16 cellular contexts compared by ENCODE assay signal in the genomic region with DNA sequence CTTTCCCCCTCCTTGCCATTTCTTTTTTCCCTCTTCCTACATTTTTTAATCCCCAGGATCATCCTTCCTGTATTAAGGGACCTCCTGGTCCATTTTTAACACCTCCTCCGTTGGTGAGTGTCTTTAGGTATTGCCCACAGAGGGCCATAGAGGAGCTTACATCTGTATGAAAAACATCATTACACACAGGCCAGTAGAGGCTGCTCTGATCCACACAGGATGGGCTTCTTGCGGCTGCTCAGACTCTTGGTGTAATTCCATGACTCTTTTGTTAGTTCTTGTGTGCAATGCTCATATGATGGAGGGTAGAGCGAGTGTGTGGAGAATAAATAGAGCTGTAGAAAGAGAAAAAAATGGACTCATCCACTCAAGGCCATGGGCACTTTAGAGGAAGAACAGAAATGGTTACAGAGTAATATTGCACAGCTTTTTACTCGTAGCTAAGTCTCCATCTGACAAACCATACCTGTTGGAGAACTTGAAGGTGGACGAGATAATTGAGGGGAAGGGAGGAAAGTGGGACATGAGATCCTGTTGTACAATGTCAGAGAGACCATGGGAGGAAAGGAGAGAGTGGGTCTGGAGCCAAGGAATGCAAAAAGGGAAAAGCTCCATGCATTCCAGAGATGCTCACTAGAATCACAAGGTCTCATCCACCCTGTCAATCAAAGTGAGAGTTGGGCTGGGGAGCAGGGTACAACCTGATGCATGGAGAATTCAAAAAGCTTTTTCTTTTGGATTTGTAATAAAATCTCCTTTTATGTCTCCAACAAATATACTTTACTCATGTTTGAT.
DNase-seq lines count a peak whose midpoint lies in the region; ATAC-seq, FAIRE-seq and TF ChIP-seq lines count a peak whose summit lies in the region.
"Had no signal": no experiment of that assay in that cellular context is flagged by ENCODE, and none has a peak within 500 bp of the region (broad histone marks: within the 10 kb centered on the region; RNA-seq: fewer than 3 reads in every experiment).

No MANE protein-coding gene starts in this region.

- H3K9me3 ChIP-seq in BE2C (no peaks in the 10 kb centered on the region), GM12878 (replicated peaks; ENCODE audit: control insufficient read depth, insufficient read depth, low read length) (no peaks in the 10 kb centered on the region; the same call in 2 of the 3 replicates), upper lobe of right lung (no peaks in the 10 kb centered on the region)

- no peaks in the 10 kb centered on the region for H3K36me3 Mint-ChIP-seq in HFFc6 (ENCODE audit: low read depth)
- H3K36me3 Mint-ChIP-seq in natural killer cell treated with Interleukin-12 subunit alpha and Interleukin-12 subunit beta and Interleukin-15 and Interleukin-18, amount 100 ng/mL, for 72 hours, result no peaks in the 10 kb centered on the region
- H3K36me3 Mint-ChIP-seq: CD8-positive, alpha-beta T cell had no signal

- no peak overlapping the region for H3K4me2 ChIP-seq in GM12878 (ENCODE audit: control insufficient read depth, insufficient read depth)

- 0% methylated on average over 5 of the region's 5 CpGs for WGBS in GM12878 (ENCODE audit: insufficient coverage, insufficient replicate concordance, low lambda C conversion rate, missing lambda C conversion rate)

- no peak for TF ChIP-seq POLR2A in GM12878 (IDR thresholded peaks at IDR 0.05; ENCODE audit: low read depth, low read length)

- H3K27ac Mint-ChIP-seq in HFFc6, result no peak overlapping the region
- no peak overlapping the region for H3K27ac Mint-ChIP-seq in natural killer cell treated with Interleukin-12 subunit alpha and Interleukin-12 subunit beta and Interleukin-15 and Interleukin-18, amount 100 ng/mL, for 72 hours
- H3K27ac Mint-ChIP-seq: activated naive CD4-positive, alpha-beta T cell treated with anti-CD3 and anti-CD28 coated beads for 36 hours; CD8-positive, alpha-beta T cell; nephron progenitor cell had no signal

- DNase-seq in BE2C (no peak), HFFc6 (peak; percentile 36), GM12878 (ENCODE audit: low read depth, low spot score) (no peak), iris pigment epithelial cell (ENCODE audit: low read depth) (peak; percentile 20), upper lobe of right lung (no peak)
- DNase-seq in natural killer cell treated with Interleukin-12 subunit alpha and Interleukin-12 subunit beta and Interleukin-15 and Interleukin-18, amount 100 ng/mL, for 72 hours (ENCODE audit: low spot score), result no peak
- DNase-seq: activated CD8-positive, alpha-beta memory T cell treated with anti-CD3 and anti-CD28 coated beads for 24 hours; activated naive CD4-positive, alpha-beta T cell treated with anti-CD3 and anti-CD28 coated beads for 36 hours; CD8-positive, alpha-beta T cell; cortex of kidney; left colon; MM.1S; nephron progenitor cell; T-helper 9 cell had no signal

- peak; percentile 25 for TF ChIP-seq CTCF in BE2C (IDR thresholded peaks at IDR 0.05; ENCODE audit: low read depth, low read length)
- peak; percentile 46; the same call in 1 of the 2 replicates for TF ChIP-seq CTCF in HFFc6 (IDR thresholded peaks at IDR 0.05)
- no peak; a peak in 1 of 6 replicates for TF ChIP-seq CTCF in GM12878 (IDR thresholded peaks at IDR 0.05 in 2 of 3, conservative IDR thresholded peaks at IDR 0.05 in 1 of 3; ENCODE audit: control insufficient read depth in 2 of 3, extremely low read depth in 1 of 3, insufficient read depth in 1 of 3, low read depth in 3 of 3, low read length in 3 of 3)
- no peak for TF ChIP-seq CTCF in upper lobe of right lung (IDR thresholded peaks at IDR 0.05)

- ATAC-seq in GM12878, result no peak
- ATAC-seq in HG03139 (IDR thresholded peaks at IDR 0.05; ENCODE audit: unreplicated experiment), result no peak
- no peak for ATAC-seq in upper lobe of right lung
- ATAC-seq in GM18858 (IDR thresholded peaks at IDR 0.05; ENCODE audit: unreplicated experiment), result no peak
- ATAC-seq in natural killer cell treated with Interleukin-12 subunit alpha and Interleukin-12 subunit beta and Interleukin-15 and Interleukin-18, amount 100 ng/mL, for 72 hours, result no peak
- ATAC-seq: CD8-positive, alpha-beta T cell; left colon had no signal

- RAD21 ChIA-PET in GM12878 (lab: Charles Lee; ENCODE audit: unreplicated experiment), result no interaction called here

- 0 out of 2 replicates have a peak, but pooled peaks cover under 1% of the 10 kb centered on the region for H3K4me1 Mint-ChIP-seq in HFFc6 (ENCODE audit: low read depth)
- no peaks in the 10 kb centered on the region for H3K4me1 Mint-ChIP-seq in natural killer cell treated with Interleukin-12 subunit alpha and Interleukin-12 subunit beta and Interleukin-15 and Interleukin-18, amount 100 ng/mL, for 72 hours (ENCODE audit: low read depth in 2 of 2)

- no TSS peak for BruUV-seq in GM12878 (replicated peaks; lab: Mats Ljungman, UMichigan)

- no peaks in the 10 kb centered on the region; the same call in 1 of the 2 replicates for H3K9me3 Mint-ChIP-seq in HFFc6
- H3K9me3 Mint-ChIP-seq in natural killer cell treated with Interleukin-12 subunit alpha and Interleukin-12 subunit beta and Interleukin-15 and Interleukin-18, amount 100 ng/mL, for 72 hours, result no peaks in the 10 kb centered on the region
- H3K9me3 Mint-ChIP-seq: activated naive CD4-positive, alpha-beta T cell treated with anti-CD3 and anti-CD28 coated beads for 36 hours; CD8-positive, alpha-beta T cell had no signal

- SMC1A ChIA-PET in GM12878 (lab: Charles Lee; ENCODE audit: uncharacterized antibody, unreplicated experiment), result no interaction called here

- no peak overlapping the region for H3K9ac ChIP-seq in GM12878 (ENCODE audit: control insufficient read depth, insufficient read depth, low read length)

- H3K36me3 ChIP-seq in BE2C (no peaks in the 10 kb centered on the region), GM12878 (ENCODE audit: control insufficient read depth in 2 of 2, insufficient read depth in 2 of 2, low read length in 1 of 2) (no peaks in the 10 kb centered on the region), upper lobe of right lung (no peaks in the 10 kb centered on the region)

- no peak overlapping the region for H3K4me3 ChIP-seq in BE2C (ENCODE audit: low read depth, low read length)
- no peak overlapping the region for H3K4me3 ChIP-seq in GM12878
- no peak overlapping the region for H3K4me3 ChIP-seq in upper lobe of right lung

- H3K27ac ChIP-seq in GM12878 (ENCODE audit: control insufficient read depth, insufficient read depth), result no peak overlapping the region
- no peak overlapping the region for H3K27ac ChIP-seq in upper lobe of right lung

- intact Hi-C loops in GM12878 (cut with micrococcal nuclease; ENCODE audit: unreplicated experiment) (no loop called here), upper lobe of right lung (cut with DNase I) (no loop called here)

- H2AFZ ChIP-seq in GM12878 (ENCODE audit: control insufficient read depth, low read depth, low read length), result no peak overlapping the region

- TF ChIP-seq RAD21 in GM12878 (IDR thresholded peaks at IDR 0.05; ENCODE audit: insufficient read depth, low read depth, low read length), result peak; percentile 31; the same call in 1 of the 2 replicates

- no peaks in the 10 kb centered on the region for H4K20me1 ChIP-seq in GM12878 (ENCODE audit: control insufficient read depth, insufficient read depth)

- H3K27me3 ChIP-seq in BE2C (no peaks in the 10 kb centered on the region), GM12878 (replicated peaks in 1 of 2; ENCODE audit: control insufficient read depth in 2 of 2, insufficient read depth in 2 of 2, low read length in 1 of 2) (peaks cover 2 to 5% of the 10 kb centered on the region in 2 experiments; a peak in 2 of 4 replicates), upper lobe of right lung (no peaks in the 10 kb centered on the region)

- CTCF ChIA-PET in GM12878 (lab: Yijun Ruan, JAX), result no interaction called here

- no peaks in the 10 kb centered on the region for H3K79me2 ChIP-seq in GM12878 (ENCODE audit: control insufficient read depth, insufficient read depth, low read length)

- H3K4me3 Mint-ChIP-seq in HFFc6, result no peak overlapping the region
- H3K4me3 Mint-ChIP-seq in natural killer cell treated with Interleukin-12 subunit alpha and Interleukin-12 subunit beta and Interleukin-15 and Interleukin-18, amount 100 ng/mL, for 72 hours, result no peak overlapping the region
- H3K4me3 Mint-ChIP-seq: activated naive CD4-positive, alpha-beta T cell treated with anti-CD3 and anti-CD28 coated beads for 36 hours; CD8-positive, alpha-beta T cell; nephron progenitor cell had no signal

- no peak for FAIRE-seq in GM12878 (lab: Jason Lieb, UNC)

- in situ Hi-C loops in GM12878 (cut with MboI), result no loop called here

- POLR2A ChIA-PET in GM12878 (lab: Charles Lee), result no interaction called here

- H3K4me1 ChIP-seq in BE2C, result peaks cover 13% of the 10 kb centered on the region
- no peaks in the 10 kb centered on the region for H3K4me1 ChIP-seq in GM12878 (ENCODE audit: control insufficient read depth, insufficient read depth, low read length)
- H3K4me1 ChIP-seq in upper lobe of right lung, result peaks cover 3% of the 10 kb centered on the region

- H3K27me3 Mint-ChIP-seq in HFFc6 (ENCODE audit: insufficient read depth), result peaks cover 46% of the 10 kb centered on the region
- peaks cover 19 to 27% of the 10 kb centered on the region in 2 donors for H3K27me3 Mint-ChIP-seq in natural killer cell treated with Interleukin-12 subunit alpha and Interleukin-12 subunit beta and Interleukin-15 and Interleukin-18, amount 100 ng/mL, for 72 hours

- TF ChIP-seq EP300 in GM12878 (IDR thresholded peaks at IDR 0.05; ENCODE audit: borderline replicate concordance in 1 of 2, control insufficient read depth in 1 of 2, low read depth in 2 of 2, low read length in 2 of 2), result no peak

TF ChIP-seq in GM12878, 131 proteins besides CTCF, POLR2A, EP300 and RAD21:
- TF ChIP-seq, protein P1, sequence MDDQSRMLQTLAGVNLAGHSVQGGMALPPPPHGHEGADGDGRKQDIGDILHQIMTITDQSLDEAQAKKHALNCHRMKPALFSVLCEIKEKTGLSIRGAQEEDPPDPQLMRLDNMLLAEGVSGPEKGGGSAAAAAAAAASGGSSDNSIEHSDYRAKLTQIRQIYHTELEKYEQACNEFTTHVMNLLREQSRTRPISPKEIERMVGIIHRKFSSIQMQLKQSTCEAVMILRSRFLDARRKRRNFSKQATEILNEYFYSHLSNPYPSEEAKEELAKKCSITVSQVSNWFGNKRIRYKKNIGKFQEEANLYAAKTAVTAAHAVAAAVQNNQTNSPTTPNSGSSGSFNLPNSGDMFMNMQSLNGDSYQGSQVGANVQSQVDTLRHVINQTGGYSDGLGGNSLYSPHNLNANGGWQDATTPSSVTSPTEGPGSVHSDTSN (IDR thresholded peaks at IDR 0.05; ENCODE audit: insufficient replicate concordance, low read depth, low read length), result no peak
- TF ChIP-seq IKZF1 (conservative IDR thresholded peaks at IDR 0.05) (no peak), ZZZ3 (IDR thresholded peaks at IDR 0.05; ENCODE audit: control insufficient read depth, insufficient read length, low read depth) (no peak), EED (IDR thresholded peaks at IDR 0.05; ENCODE audit: low read depth) (no peak)

Comparison
In these comparisons a context has a peak if more than half of its experiments do, and no peak if none do; other contexts are left out.
1. DNase-seq: peak in HFFc6 (single experiment) and iris pigment epithelial cell (single experiment); none in BE2C (single experiment), GM12878 (single experiment), upper lobe of right lung (single experiment) and natural killer cell treated with Interleukin-12 subunit alpha and Interleukin-12 subunit beta and Interleukin-15 and Interleukin-18, amount 100 ng/mL, for 72 hours (single experiment).
2. CTCF ChIP-seq: peak in BE2C (single experiment) and HFFc6 (single experiment); none in GM12878 (0 of 3) and upper lobe of right lung (single experiment).